Comparison of ENCODE assay signal across 15 cellular contexts in genomic region chr19:19542507-19542906, GRCh38. TPM values are rescaled to one million over a fixed set of nuclear protein-coding genes. Genes with fewer than 3 reads are reported as not detected.
"Had no signal": no experiment of that assay in that cellular context is flagged by ENCODE, and none has a peak within 500 bp of the region (broad histone marks: within the 10 kb centered on the region; RNA-seq: fewer than 3 reads in every experiment).

No MANE protein-coding gene starts in this region.

- DNase-seq: activated CD4-positive, alpha-beta T cell treated with anti-CD3 and anti-CD28 coated beads for 4 hours; activated CD8-positive, alpha-beta memory T cell treated with anti-CD3 and anti-CD28 coated beads, Interleukin-2, amount 50 U/mL, for 48 hours; activated CD8-positive, alpha-beta T cell treated with anti-CD3 and anti-CD28 coated beads, Interleukin-2, amount 10 ng/mL, durations not matched to agents 7 days and 5 days; activated gamma-delta T cell treated with Interleukin-2 at 50 U/mL for 16 hours; stimulated activated CD4-positive, alpha-beta T cell treated with anti-CD3 and anti-CD28 coated beads, Interleukin-2, amount 100 ng/mL, for 48 hours; T-cell; thyroid gland had no signal

- H3K27ac Mint-ChIP-seq: activated CD8-positive, alpha-beta T cell treated with anti-CD3 and anti-CD28 coated beads, Interleukin-2, amount 10 ng/mL, durations not matched to agents 7 days and 5 days; stimulated activated memory B cell treated with anti-CD40 and anti-IgM and Interleukin-4, amounts not matched to agents 10 μg/mL and 1 μg/mL and 100 μg/mL, for 72 hours; T-cell had no signal

- H3K36me3 ChIP-seq: ascending aorta, breast epithelium, thyroid gland had no signal

- FAIRE-seq: endometrium, keratinocyte had no signal

- H3K4me3 Mint-ChIP-seq: activated CD8-positive, alpha-beta T cell treated with anti-CD3 and anti-CD28 coated beads, Interleukin-2, amount 10 ng/mL, durations not matched to agents 7 days and 5 days; stimulated activated memory B cell treated with anti-CD40 and anti-IgM and Interleukin-4, amounts not matched to agents 10 μg/mL and 1 μg/mL and 100 μg/mL, for 72 hours had no signal

- H3K9me3 ChIP-seq: ascending aorta, thyroid gland had no signal

- H3K4me3 ChIP-seq: ascending aorta, breast epithelium, hepatocyte, thyroid gland had no signal

- H3K36me3 Mint-ChIP-seq: stimulated activated memory B cell treated with anti-CD40 and anti-IgM and Interleukin-4, amounts not matched to agents 10 μg/mL and 1 μg/mL and 100 μg/mL, for 72 hours; T-cell had no signal

- H3K4me2 ChIP-seq: hepatocyte had no signal

- H3K27me3 ChIP-seq: breast epithelium, hepatocyte, thyroid gland had no signal

- H3K9me3 Mint-ChIP-seq: stimulated activated memory B cell treated with anti-CD40 and anti-IgM and Interleukin-4, amounts not matched to agents 10 μg/mL and 1 μg/mL and 100 μg/mL, for 72 hours; T-cell had no signal

- H3K27ac ChIP-seq: ascending aorta, breast epithelium, hepatocyte, thyroid gland had no signal

- H2AFZ ChIP-seq: hepatocyte had no signal

RNA-seq across cellular contexts. Expression of gene CILP2, which starts 4.4 kb away (rescaled TPM):
- total RNA-seq: ascending aorta, lung microvascular endothelial cell had no signal

RNA-seq across cellular contexts. Expression of gene TSSK6, which starts 27.2 kb away (rescaled TPM):
- total RNA-seq: ascending aorta, skeletal muscle tissue had no signal
